ENCODE assay signal across 31 cellular contexts in genomic region chr14:57478050-57478449, GRCh38. TPM values are rescaled to one million over a fixed set of nuclear protein-coding genes. Genes with fewer than 3 reads are reported as not detected.
A peak's percentile ranks its signal among the peaks of the same experiment; 100 is the strongest.
DNase-seq lines count a peak whose midpoint lies in the region; ATAC-seq, FAIRE-seq and TF ChIP-seq lines count a peak whose summit lies in the region.
"Had no signal": no experiment of that assay in that cellular context is flagged by ENCODE, and none has a peak within 500 bp of the region (broad histone marks: within the 10 kb centered on the region; RNA-seq: fewer than 3 reads in every experiment).

No MANE protein-coding gene starts in this region.

- 31 to 33% methylated on average over 2 of the region's 2 CpGs for WGBS in testis, 2 donors
- 80 to 83% methylated on average over 1 to 2 of the region's 2 CpGs for WGBS in endodermal cell (ENCODE audit: insufficient coverage in 1 of 2, insufficient read length in 1 of 2), 2 experiments

- no peaks in the 10 kb centered on the region for H3K4me1 ChIP-seq in osteoblast (ENCODE audit: insufficient read depth, low read length)
- H3K4me1 ChIP-seq in testis, result peaks cover 13% of the 10 kb centered on the region
- peaks cover 7% of the 10 kb centered on the region for H3K4me1 ChIP-seq in endodermal cell (ENCODE audit: control insufficient read depth, insufficient read depth, low read length)
- H3K4me1 ChIP-seq: BE2C, BLaER1 had no signal

- no peak overlapping the region for H3K4me2 ChIP-seq in osteoblast (ENCODE audit: insufficient read depth, low read length)
- H3K4me2 ChIP-seq: BLaER1 had no signal

- FAIRE-seq in HTR-8/SVneo (lab: Jason Lieb, UNC) (peak; percentile 44), urothelium cell line (lab: Jason Lieb, UNC) (peak; percentile 5)
- FAIRE-seq: A204.1, GM12878, GM12892, GM19239 had no signal

- H3K4me1 Mint-ChIP-seq in endodermal cell, result peaks cover 22% of the 10 kb centered on the region
- H3K4me1 Mint-ChIP-seq: CD14-positive monocyte; CD4-positive, alpha-beta memory T cell; CD4-positive, CD25-positive, alpha-beta regulatory T cell; CD8-positive, alpha-beta memory T cell had no signal

- intact Hi-C loops in testis (cut with DNase I; ENCODE audit: low total_unique reads), result no loop called here

- no peaks in the 10 kb centered on the region for H3K79me2 ChIP-seq in osteoblast (ENCODE audit: insufficient read depth, low read length)

- no peak overlapping the region for H3K4me3 ChIP-seq in osteoblast (ENCODE audit: insufficient read depth, low read length)
- H3K4me3 ChIP-seq in testis, result no peak overlapping the region
- H3K4me3 ChIP-seq in endodermal cell (ENCODE audit: low read length), result no peak overlapping the region
- H3K4me3 ChIP-seq: BLaER1, GM12878 had no signal

- H3K9me3 ChIP-seq in osteoblast (ENCODE audit: low read depth, low read length), result no peaks in the 10 kb centered on the region
- H3K9me3 ChIP-seq in testis, result no peaks in the 10 kb centered on the region
- no peaks in the 10 kb centered on the region for H3K9me3 ChIP-seq in endodermal cell (ENCODE audit: control insufficient read depth, low read length)
- H3K9me3 ChIP-seq: BE2C, BLaER1 had no signal

- H3K27ac ChIP-seq in osteoblast (ENCODE audit: low read depth, low read length) (no peak overlapping the region), testis (no peak overlapping the region), endodermal cell (ENCODE audit: low read depth, low read length) (no peak overlapping the region)
- H3K27ac ChIP-seq: BLaER1 had no signal

- H3K27me3 ChIP-seq in osteoblast (ENCODE audit: insufficient read depth, low read length) (no peaks in the 10 kb centered on the region), testis (no peaks in the 10 kb centered on the region), endodermal cell (ENCODE audit: control insufficient read depth, insufficient read depth, low read length, poor library complexity, severe bottlenecking) (no peaks in the 10 kb centered on the region)
- H3K27me3 ChIP-seq: BE2C, BLaER1 had no signal

- peaks cover 5% of the 10 kb centered on the region for H3K27me3 Mint-ChIP-seq in endodermal cell (ENCODE audit: insufficient read depth)
- H3K27me3 Mint-ChIP-seq: CD4-positive, CD25-positive, alpha-beta regulatory T cell had no signal

- H3K9ac ChIP-seq in endodermal cell (ENCODE audit: extremely low read depth, low read length, poor library complexity, severe bottlenecking), result no peak overlapping the region
- H3K9ac ChIP-seq: BLaER1 had no signal

- H3K36me3 ChIP-seq in osteoblast (ENCODE audit: insufficient read depth, low read length) (no peaks in the 10 kb centered on the region), testis (ENCODE audit: low read depth, missing control alignments) (no peaks in the 10 kb centered on the region), endodermal cell (ENCODE audit: control insufficient read depth, insufficient read depth, low read length) (no peaks in the 10 kb centered on the region)
- H3K36me3 ChIP-seq: BE2C, BLaER1 had no signal

- H2AFZ ChIP-seq in osteoblast (ENCODE audit: low read length), result no peak overlapping the region

- DNase-seq in HTR-8/SVneo (ENCODE audit: insufficient read length, low spot score), result no peak
- DNase-seq in osteoblast (ENCODE audit: insufficient read length, low spot score, missing footprints), result peak; percentile 13
- DNase-seq in testis, result peak; percentile 41
- DNase-seq in urothelium cell line (ENCODE audit: low spot score), result no peak
- no peak for DNase-seq in germinal center (ENCODE audit: low spot score)
- no peak for DNase-seq in stimulated activated CD4-positive, alpha-beta T cell treated with anti-CD3 and anti-CD28 coated beads, Interleukin-2, amount 100 ng/mL, for 24 hours
- no peak for DNase-seq in endodermal cell
- DNase-seq: 8988T; ACHN; BE2C; CD4-positive, alpha-beta memory T cell; CD4-positive, CD25-positive, alpha-beta regulatory T cell; CD8-positive, alpha-beta memory T cell; COR-L47; DMS 273 treated with DMSO at 0.1 percent for 48 hours; DMS153; DMS53; DMS79; DND-41; EL; GDM1 had no signal

- no peak overlapping the region for H3K4me3 Mint-ChIP-seq in endodermal cell
- H3K4me3 Mint-ChIP-seq: CD14-positive monocyte; CD4-positive, alpha-beta memory T cell; CD4-positive, CD25-positive, alpha-beta regulatory T cell; CD8-positive, alpha-beta memory T cell had no signal

- TF ChIP-seq CTCF in osteoblast (IDR thresholded peaks at IDR 0.05; ENCODE audit: extremely low read depth, low read depth, low read length) (no peak), testis (IDR thresholded peaks at IDR 0.05) (no peak), endodermal cell (conservative IDR thresholded peaks at IDR 0.05) (no peak)

- no peak overlapping the region for H3K27ac Mint-ChIP-seq in endodermal cell
- H3K27ac Mint-ChIP-seq: CD14-positive monocyte; CD4-positive, CD25-positive, alpha-beta regulatory T cell had no signal

- no peak for ATAC-seq in HG02852 (IDR thresholded peaks at IDR 0.05; ENCODE audit: unreplicated experiment)
- ATAC-seq: GM12878 had no signal

- H3K9me3 Mint-ChIP-seq in endodermal cell, result no peaks in the 10 kb centered on the region
- H3K9me3 Mint-ChIP-seq: CD4-positive, CD25-positive, alpha-beta regulatory T cell; CD8-positive, alpha-beta memory T cell had no signal

- H3K36me3 Mint-ChIP-seq in endodermal cell (ENCODE audit: low read depth), result no peaks in the 10 kb centered on the region
- H3K36me3 Mint-ChIP-seq: CD14-positive monocyte; CD4-positive, alpha-beta memory T cell; CD4-positive, CD25-positive, alpha-beta regulatory T cell had no signal

- no peak for TF ChIP-seq POLR2A in testis (IDR thresholded peaks at IDR 0.05)

- H4K20me1 ChIP-seq in osteoblast (ENCODE audit: insufficient read depth, low read length), result no peaks in the 10 kb centered on the region
- H4K20me1 ChIP-seq: BLaER1 had no signal

RNA-seq across cellular contexts. Expression of gene CCDC198, which starts 15.6 kb away (rescaled TPM):
- total RNA-seq in osteoblast (not detected in 2 replicates), testis (not detected), endodermal cell (not detected)
- polyA plus RNA-seq in testis (ENCODE audit: insufficient read depth, low read depth, low replicate concordance), result 3.8 TPM
- not detected for polyA plus RNA-seq in endodermal cell (2013, experiment 1 of 2)
- polyA plus RNA-seq in endodermal cell (2013, experiment 2 of 2), result not detected
- total RNA-seq: A673; CD4-positive, alpha-beta memory T cell; CD4-positive, CD25-positive, alpha-beta regulatory T cell; CD8-positive, alpha-beta memory T cell; G401 had no signal
- polyA plus RNA-seq: AG04450; CD14-positive monocyte; CD4-positive, alpha-beta memory T cell; CD4-positive, CD25-positive, alpha-beta regulatory T cell; CD8-positive, alpha-beta memory T cell had no signal

Comparison
In these comparisons a context has a peak if more than half of its experiments do, and no peak if none do; other contexts are left out.
1. DNase-seq: peak in osteoblast (single experiment) and testis (single experiment); none in HTR-8/SVneo (single experiment), urothelium cell line (single experiment), germinal center (single experiment), stimulated activated CD4-positive, alpha-beta T cell treated with anti-CD3 and anti-CD28 coated beads, Interleukin-2, amount 100 ng/mL, for 24 hours (0 of 2) and endodermal cell (single experiment).